ENCODE assay signal across 17 cellular contexts in the genomic region with DNA sequence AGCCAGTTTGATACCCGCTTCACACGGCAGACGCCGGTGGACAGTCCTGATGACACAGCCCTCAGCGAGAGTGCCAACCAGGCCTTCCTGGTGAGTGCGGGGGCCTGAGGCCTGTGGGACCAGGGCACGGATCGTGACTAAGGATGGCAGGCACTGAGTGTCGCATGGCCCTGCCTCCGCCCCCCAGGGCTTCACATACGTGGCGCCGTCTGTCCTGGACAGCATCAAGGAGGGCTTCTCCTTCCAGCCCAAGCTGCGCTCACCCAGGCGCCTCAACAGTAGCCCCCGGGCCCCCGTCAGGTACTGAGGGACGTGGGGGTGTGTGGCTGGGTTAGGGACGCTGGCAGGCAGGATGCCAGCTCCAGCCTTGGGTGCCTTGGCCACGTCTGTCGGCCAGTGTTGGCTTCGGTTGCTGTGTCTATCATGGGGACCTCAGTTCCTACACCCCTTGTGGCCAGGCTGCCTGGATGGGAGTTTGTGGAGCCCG. TPM values are rescaled to one million over a fixed set of nuclear protein-coding genes. Genes with fewer than 3 reads are reported as not detected.
DNase-seq lines count a peak whose midpoint lies in the region; ATAC-seq and TF ChIP-seq lines count a peak whose summit lies in the region.
"Had no signal": no experiment of that assay in that cellular context is flagged by ENCODE, and none has a peak within 500 bp of the region (broad histone marks: within the 10 kb centered on the region; RNA-seq: fewer than 3 reads in every experiment).

No MANE protein-coding gene starts in this region.

- TF ChIP-seq CTCF in osteoblast (IDR thresholded peaks at IDR 0.05; ENCODE audit: extremely low read depth, low read depth, low read length), result no peak

- WGBS in GM23248 (ENCODE audit: low coverage in 1 of 2, low lambda C conversion rate in 2 of 2, missing lambda C conversion rate in 2 of 2), 2 experiments, result 78 to 82% methylated on average over 22 to 23 of the region's 23 CpGs

- no peak overlapping the region for H3K9ac ChIP-seq in GM23248

- H3K4me3 ChIP-seq in osteoblast (ENCODE audit: insufficient read depth, low read length), result no peak overlapping the region
- H3K4me3 ChIP-seq in GM23248, result no peak overlapping the region
- H3K4me3 ChIP-seq: lung, ovary had no signal

- no peak overlapping the region for H3K4me2 ChIP-seq in osteoblast (ENCODE audit: insufficient read depth, low read length)
- H3K4me2 ChIP-seq in GM23248 (ENCODE audit: unreplicated experiment), result no peak overlapping the region

- POLR2A ChIA-PET in T-cell (lab: Charles Lee), result no interaction called here

- peaks cover 2% of the 10 kb centered on the region for H3K4me1 ChIP-seq in osteoblast (ENCODE audit: insufficient read depth, low read length)
- H3K4me1 ChIP-seq in GM23248 (ENCODE audit: insufficient read depth), result peaks cover 1% of the 10 kb centered on the region

- no peaks in the 10 kb centered on the region for H3K27me3 Mint-ChIP-seq in T-cell
- no peaks in the 10 kb centered on the region for H3K27me3 Mint-ChIP-seq in central memory CD8-positive, alpha-beta T cell

- H3K27me3 ChIP-seq in osteoblast (ENCODE audit: insufficient read depth, low read length), result no peaks in the 10 kb centered on the region
- no peaks in the 10 kb centered on the region for H3K27me3 ChIP-seq in GM23248 (replicated peaks; ENCODE audit: insufficient read depth)
- H3K27me3 ChIP-seq: ovary had no signal

- H3K9me3 ChIP-seq in osteoblast (ENCODE audit: low read depth, low read length) (no peaks in the 10 kb centered on the region), GM23248 (ENCODE audit: low read depth) (no peaks in the 10 kb centered on the region)
- H3K9me3 ChIP-seq: ovary had no signal

- no peaks in the 10 kb centered on the region for H4K20me1 ChIP-seq in osteoblast (ENCODE audit: insufficient read depth, low read length)
- H4K20me1 ChIP-seq in GM23248 (ENCODE audit: insufficient read depth), result no peaks in the 10 kb centered on the region

- H2AFZ ChIP-seq in osteoblast (ENCODE audit: low read length) (no peak overlapping the region), GM23248 (no peak overlapping the region)

- no peak for ATAC-seq in T-cell (replicated peaks in 1 of 4)
- no peak for ATAC-seq in central memory CD8-positive, alpha-beta T cell (replicated peaks; ENCODE audit: extremely low read depth, poor library complexity, severe bottlenecking)
- ATAC-seq: activated CD4-positive, CD25-positive, alpha-beta regulatory T cell treated with anti-CD3 and anti-CD28 coated beads, Interleukin-2, amount 50 U/mL, for 24 hours had no signal

- H3K4me1 Mint-ChIP-seq in T-cell, result peaks cover 57 to 71% (median 59%) of the 10 kb centered on the region in 3 donors
- H3K4me1 Mint-ChIP-seq in central memory CD8-positive, alpha-beta T cell, result peaks cover 55% of the 10 kb centered on the region

- CTCF ChIA-PET in T-cell (lab: Charles Lee), result no interaction called here

- no peaks in the 10 kb centered on the region for H3K9me2 ChIP-seq in GM23248 (ENCODE audit: insufficient read depth)

- peak; percentile 31 for DNase-seq in stimulated activated CD4-positive, alpha-beta T cell treated with anti-CD3 and anti-CD28 coated beads, Interleukin-4, amount 100 ng/mL, for 24 hours
- DNase-seq in stimulated activated CD4-positive, alpha-beta T cell treated with anti-CD3 and anti-CD28 coated beads, Interleukin-12 subunit alpha, Interleukin-12 subunit beta, amount 100 ng/mL, for 4 hours, result no peak
- DNase-seq in T-cell (peak in 4 of 34 experiments; percentile 18 to 37 (median 26)), NCI-H2029 treated with DMSO at 0.1 percent for 48 hours (lab: John Stamatoyannopoulos, UW) (no peak), SIG-M5 treated with dmso at 0.1 percent for 504 hours (lab: John Stamatoyannopoulos, UW; ENCODE audit: unreplicated experiment) (no peak), osteoblast (ENCODE audit: insufficient read length, low spot score, missing footprints) (no peak), GM23248 (no peak)
- no peak for DNase-seq in central memory CD8-positive, alpha-beta T cell (ENCODE audit: low spot score in 2 of 2)
- DNase-seq: amniotic stem cell, cortex of kidney, DMS79 treated with DMSO at 0.1 percent for 48 hours, NCI-H1417 treated with DMSO at 0.1 percent for 48 hours, NCI-H774, ovary had no signal

- H3K9me3 Mint-ChIP-seq in T-cell, result no peaks in the 10 kb centered on the region
- H3K9me3 Mint-ChIP-seq in central memory CD8-positive, alpha-beta T cell, result no peaks in the 10 kb centered on the region

- H3F3A ChIP-seq in GM23248 (ENCODE audit: insufficient read depth), result no peaks in the 10 kb centered on the region; the same call in 1 of the 2 replicates

- peak overlapping the region; percentile 47 to 99 (median 66) for H3K4me3 Mint-ChIP-seq in T-cell
- peak overlapping the region; percentile 96 for H3K4me3 Mint-ChIP-seq in central memory CD8-positive, alpha-beta T cell

- H3K79me2 ChIP-seq in osteoblast (ENCODE audit: insufficient read depth, low read length) (peaks cover 14% of the 10 kb centered on the region), GM23248 (ENCODE audit: insufficient read depth) (peaks cover 18% of the 10 kb centered on the region)

- no peak overlapping the region for H3K27ac ChIP-seq in osteoblast (ENCODE audit: low read depth, low read length)
- no peak overlapping the region for H3K27ac ChIP-seq in GM23248
- H3K27ac ChIP-seq: ovary had no signal

- H3K36me3 Mint-ChIP-seq in T-cell, result peaks cover 12% of the 10 kb centered on the region
- H3K36me3 Mint-ChIP-seq in central memory CD8-positive, alpha-beta T cell (ENCODE audit: insufficient read depth), result peaks cover 60% of the 10 kb centered on the region

- H3K27ac Mint-ChIP-seq in T-cell, result peak overlapping the region; percentile 85 to 89
- H3K27ac Mint-ChIP-seq in central memory CD8-positive, alpha-beta T cell (ENCODE audit: low read depth), result peak overlapping the region; percentile 62

- in situ Hi-C loops in GM23248 (cut with MboI), result no loop called here

- H3K36me3 ChIP-seq in osteoblast (ENCODE audit: insufficient read depth, low read length) (peaks cover 38% of the 10 kb centered on the region), GM23248 (ENCODE audit: low read depth) (no peaks in the 10 kb centered on the region; the same call in 1 of the 2 replicates)
- H3K36me3 ChIP-seq: ovary had no signal

RNA-seq across cellular contexts. Expression of gene PTPRCAP, which starts 3.0 kb away (rescaled TPM):
- 100 to 1,000 TPM; 192 to 282 (median 256) TPM for total RNA-seq in T-cell
- under 0.01 and 0.36 TPM in 2 replicates for total RNA-seq in osteoblast
- not detected in 2 replicates for total RNA-seq in GM23248 (2014; rRNA removed; shearing (Covaris generic))
- polyA plus RNA-seq in GM23248 (2016; fragmentation: Nextera tagmentation; extraction: Ambion mirVana), result 0.43 and 0.68 TPM in 2 replicates

RNA-seq across cellular contexts. Expression of gene RPS6KB2, which starts 6.1 kb away (rescaled TPM):
- total RNA-seq in T-cell, result 10 to 100 TPM; 60.3 to 88.0 (median 81.9) TPM
- total RNA-seq in osteoblast, result 33.9 and 36.9 TPM in 2 replicates
- 68.0 and 71.2 TPM in 2 replicates for total RNA-seq in GM23248 (2014; rRNA removed; shearing (Covaris generic))
- 52.3 and 53.0 TPM in 2 replicates for polyA plus RNA-seq in GM23248 (2016; fragmentation: Nextera tagmentation; extraction: Ambion mirVana)

RNA-seq across cellular contexts. Expression of gene CORO1B, which starts 8.8 kb away (rescaled TPM):
- total RNA-seq in T-cell, result 10 to 100 TPM; 23.0 to 39.4 (median 30.4) TPM
- total RNA-seq in osteoblast, result 137 and 140 TPM in 2 replicates
- 107 and 113 TPM in 2 replicates for total RNA-seq in GM23248 (2014; rRNA removed; shearing (Covaris generic))
- 78.1 and 80.2 TPM in 2 replicates for polyA plus RNA-seq in GM23248 (2016; fragmentation: Nextera tagmentation; extraction: Ambion mirVana)

RNA-seq across cellular contexts. Expression of gene GPR152, which starts 18.1 kb away (rescaled TPM):
- total RNA-seq in T-cell (under 1 TPM in 1 of 5 donors, not detected in 4; 0.19 TPM), osteoblast (not detected in 2 replicates)
- not detected in 2 replicates for total RNA-seq in GM23248 (2014; rRNA removed; shearing (Covaris generic))
- polyA plus RNA-seq in GM23248 (2016; fragmentation: Nextera tagmentation; extraction: Ambion mirVana), result not detected in 2 replicates
- total RNA-seq: lung, SK-MEL-5 had no signal
- polyA plus RNA-seq: ovary had no signal

RNA-seq across cellular contexts. Expression of gene CARNS1, which starts 19.0 kb away (rescaled TPM):
- total RNA-seq in T-cell, result 10 to 100 TPM in 2 of 5 donors, 1 to 10 TPM in 3; 5.5 to 19.1 (median 9.8) TPM
- total RNA-seq in osteoblast, result under 0.01 TPM in 2 replicates
- 0.38 and 0.43 TPM in 2 replicates for total RNA-seq in GM23248 (2014; rRNA removed; shearing (Covaris generic))
- polyA plus RNA-seq in GM23248 (2016; fragmentation: Nextera tagmentation; extraction: Ambion mirVana), result 0.13 and 0.38 TPM in 2 replicates
- total RNA-seq: SK-MEL-5 had no signal

Comparison
In these comparisons a context has a peak if more than half of its experiments do, and no peak if none do; other contexts are left out.
1. RNA of gene PTPRCAP, which starts 3.0 kb away (total RNA-seq): 192 to 282 TPM in T-cell; under 0.01 to 0.36 TPM in osteoblast and not detected in GM23248; every median in the first group is over 100 times any median in the second.